Comparison of ENCODE assay signal across 14 cellular contexts in the genomic region with DNA sequence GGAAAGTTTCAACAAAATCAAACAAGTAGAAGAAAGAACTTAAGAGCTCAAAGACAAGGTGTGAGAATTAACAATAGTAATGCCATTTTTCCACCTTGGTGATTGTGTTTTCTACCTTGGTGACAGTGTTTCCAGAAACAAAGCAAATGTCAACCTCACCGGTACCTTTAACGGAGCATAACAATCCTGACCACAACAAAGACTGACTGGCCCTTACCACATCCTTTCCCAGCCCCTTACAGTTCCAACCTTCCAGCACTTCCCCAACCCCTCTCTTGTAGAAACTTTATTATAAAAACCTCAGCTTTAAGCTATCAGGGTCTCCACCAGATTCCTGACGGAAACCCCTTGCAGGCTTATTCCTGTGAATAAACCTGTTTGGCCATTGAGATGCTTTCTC. TPM values are rescaled to one million over a fixed set of nuclear protein-coding genes. Genes with fewer than 3 reads are reported as not detected.
DNase-seq lines count a peak whose midpoint lies in the region; ATAC-seq, FAIRE-seq and TF ChIP-seq lines count a peak whose summit lies in the region.
"Had no signal": no experiment of that assay in that cellular context is flagged by ENCODE, and none has a peak within 500 bp of the region (broad histone marks: within the 10 kb centered on the region; RNA-seq: fewer than 3 reads in every experiment).

No MANE protein-coding gene starts in this region.

- BruUV-seq in A673 (replicated peaks; lab: Mats Ljungman, UMichigan): no TSS peak

- FAIRE-seq in kidney (lab: Jason Lieb, UNC): no peak
- FAIRE-seq: pancreas had no signal

- H3K9ac ChIP-seq in kidney (ENCODE audit: low read length in 2 of 2): no peak overlapping the region

- TF ChIP-seq CTCF in A673 (conservative IDR thresholded peaks at IDR 0.05; ENCODE audit: low read depth, low read length) (no peak), kidney (IDR thresholded peaks at IDR 0.05; ENCODE audit: borderline replicate concordance, extremely low read depth, insufficient read depth) (no peak)

- H3K27ac ChIP-seq in CD4-positive, alpha-beta memory T cell (ENCODE audit: low read depth, low read length): no peak overlapping the region
- H3K27ac ChIP-seq in A673 (ENCODE audit: low read depth, low read length, poor library complexity, severe bottlenecking) (no peak overlapping the region), kidney (ENCODE audit: low read depth in 2 of 2, low read length in 2 of 2) (no peak overlapping the region)
- H3K27ac ChIP-seq: esophagus muscularis mucosa, pancreas had no signal

- H3K36me3 Mint-ChIP-seq in CD4-positive, alpha-beta memory T cell: peaks cover 0 to 4% of the 10 kb centered on the region in 2 donors
- no peaks in the 10 kb centered on the region for H3K36me3 Mint-ChIP-seq in activated naive CD8-positive, alpha-beta T cell treated with anti-CD3 and anti-CD28 coated beads, Interleukin-2, amount 50 U/mL, for 24 hours (ENCODE audit: low read depth)

- H3K4me3 ChIP-seq in CD4-positive, alpha-beta memory T cell (ENCODE audit: low read length in 2 of 2): no peak overlapping the region
- H3K4me3 ChIP-seq in A673 (ENCODE audit: low read depth, low read length, poor library complexity, severe bottlenecking): no peak overlapping the region
- H3K4me3 ChIP-seq in kidney (ENCODE audit: low read length in 2 of 2): no peak overlapping the region
- H3K4me3 ChIP-seq: esophagus muscularis mucosa, pancreas had no signal

- POLR2A ChIA-PET in CD4-positive, alpha-beta memory T cell (lab: Charles Lee; ENCODE audit: partially characterized antibody): interaction anchor here (1.2 to 3.7 kb wide), 3 partner anchors 8 to 20 kb away, joined by 3 to 27 read pairs (median 4); partner anchors contain the start of gene GPA33
- POLR2A ChIA-PET in A673 (lab: Charles Lee; ENCODE audit: low non-redundant PET): no interaction called here

- H3K4me1 ChIP-seq in CD4-positive, alpha-beta memory T cell (ENCODE audit: insufficient read depth, low read length): peaks cover 24% of the 10 kb centered on the region
- H3K4me1 ChIP-seq in A673 (ENCODE audit: insufficient read depth, low read length, poor library complexity, severe bottlenecking) (peaks cover 9% of the 10 kb centered on the region), kidney (ENCODE audit: control insufficient read depth in 1 of 2, insufficient read depth in 1 of 2, low read depth in 1 of 2, low read length in 2 of 2) (no peaks in the 10 kb centered on the region)
- H3K4me1 ChIP-seq: BE2C, pancreas had no signal

- no peaks in the 10 kb centered on the region for H3K36me3 ChIP-seq in CD4-positive, alpha-beta memory T cell (ENCODE audit: insufficient read depth, low read length)
- H3K36me3 ChIP-seq in A673 (ENCODE audit: insufficient read depth, low read length, poor library complexity, severe bottlenecking) (no peaks in the 10 kb centered on the region), kidney (ENCODE audit: control insufficient read depth in 1 of 2, insufficient read depth in 2 of 2, low read length in 2 of 2) (no peaks in the 10 kb centered on the region)
- H3K36me3 ChIP-seq: BE2C, pancreas had no signal

- H3K27ac Mint-ChIP-seq in CD4-positive, alpha-beta memory T cell: peak overlapping the region; percentile 16 to 86 (median 44)
- peak overlapping the region; percentile 61 for H3K27ac Mint-ChIP-seq in activated naive CD8-positive, alpha-beta T cell treated with anti-CD3 and anti-CD28 coated beads, Interleukin-2, amount 50 U/mL, for 24 hours

- no peaks in the 10 kb centered on the region for H3K27me3 Mint-ChIP-seq in CD4-positive, alpha-beta memory T cell
- H3K27me3 Mint-ChIP-seq in activated naive CD8-positive, alpha-beta T cell treated with anti-CD3 and anti-CD28 coated beads, Interleukin-2, amount 50 U/mL, for 24 hours: peaks cover 2% of the 10 kb centered on the region

- H3K9me3 Mint-ChIP-seq in CD4-positive, alpha-beta memory T cell: peaks cover 0 to 18% (median 11%) of the 10 kb centered on the region in 8 donors
- no peaks in the 10 kb centered on the region for H3K9me3 Mint-ChIP-seq in activated naive CD8-positive, alpha-beta T cell treated with anti-CD3 and anti-CD28 coated beads, Interleukin-2, amount 50 U/mL, for 24 hours

- H3K4me3 Mint-ChIP-seq in CD4-positive, alpha-beta memory T cell: peak overlapping the region in 7 of 8 donors; percentile 50 to 61 (median 56)
- H3K4me3 Mint-ChIP-seq in activated naive CD8-positive, alpha-beta T cell treated with anti-CD3 and anti-CD28 coated beads, Interleukin-2, amount 50 U/mL, for 24 hours: peak overlapping the region; percentile 21

- peak; percentile 38 to 59 (median 55) for DNase-seq in CD4-positive, alpha-beta memory T cell
- peak; percentile 66 for DNase-seq in HT1080 (ENCODE audit: low read depth)
- no peak for DNase-seq in activated naive CD8-positive, alpha-beta T cell treated with anti-CD3 and anti-CD28 coated beads, Interleukin-2, amount 50 U/mL, for 24 hours
- no peak for DNase-seq in A673 (ENCODE audit: low spot score)
- no peak for DNase-seq in erythroblast (lab: John Stamatoyannopoulos, UW)
- DNase-seq in kidney: no peak
- no peak for DNase-seq in activated T-cell treated with anti-CD3 and anti-CD28 coated beads, Interleukin-2, amount 50 U/mL, for 48 hours
- DNase-seq: BE2C, GF-D8, KG1, NCI-H187 treated with DMSO at 0.1 percent for 48 hours, pancreas had no signal

- CTCF ChIA-PET in CD4-positive, alpha-beta memory T cell (lab: Charles Lee; ENCODE audit: partially characterized antibody): interaction anchor here (1.2 to 1.4 kb wide), 2 partner anchors 12 to 51 kb away, joined by 3 to 4 read pairs; no protein-coding TSS in a partner anchor
- CTCF ChIA-PET in A673 (lab: Charles Lee): no interaction called here

- intact Hi-C loops in CD4-positive, alpha-beta memory T cell (cut with micrococcal nuclease): no loop called here
- intact Hi-C loops in A673 (cut with micrococcal nuclease; ENCODE audit: unreplicated experiment) (no loop called here), kidney (cut with DNase I) (no loop called here)

- peaks cover 34 to 44% (median 38%) of the 10 kb centered on the region in 4 donors for H3K4me1 Mint-ChIP-seq in CD4-positive, alpha-beta memory T cell
- H3K4me1 Mint-ChIP-seq in activated naive CD8-positive, alpha-beta T cell treated with anti-CD3 and anti-CD28 coated beads, Interleukin-2, amount 50 U/mL, for 24 hours: peaks cover 42% of the 10 kb centered on the region

- no peaks in the 10 kb centered on the region for H3K9me3 ChIP-seq in CD4-positive, alpha-beta memory T cell (ENCODE audit: control insufficient read depth in 1 of 2, low read length in 2 of 2)
- H3K9me3 ChIP-seq in A673 (ENCODE audit: low read depth, low read length, poor library complexity, severe bottlenecking) (no peaks in the 10 kb centered on the region), kidney (ENCODE audit: control insufficient read depth in 1 of 2, low read length in 2 of 2) (no peaks in the 10 kb centered on the region)
- H3K9me3 ChIP-seq: BE2C, pancreas had no signal

- peak; percentile 73 for ATAC-seq in GM21360 (IDR thresholded peaks at IDR 0.05; ENCODE audit: unreplicated experiment)
- ATAC-seq in activated naive CD8-positive, alpha-beta T cell treated with anti-CD3 and anti-CD28 coated beads, Interleukin-2, amount 50 U/mL, for 24 hours: peak; percentile 80
- ATAC-seq: pancreas had no signal

- no peak for TF ChIP-seq POLR2A in erythroblast (IDR thresholded peaks at IDR 0.05; ENCODE audit: low read length)

- no peaks in the 10 kb centered on the region for H3K27me3 ChIP-seq in CD4-positive, alpha-beta memory T cell (ENCODE audit: insufficient read depth, low read length)
- H3K27me3 ChIP-seq in A673 (replicated peaks; ENCODE audit: insufficient read depth, low read depth, low read length, poor library complexity): no peaks in the 10 kb centered on the region
- H3K27me3 ChIP-seq: BE2C, pancreas had no signal

RNA-seq across cellular contexts. Expression of gene STYXL2, which starts 16.7 kb away (rescaled TPM):
- not detected for total RNA-seq in CD4-positive, alpha-beta memory T cell
- not detected for polyA plus RNA-seq in CD4-positive, alpha-beta memory T cell
- 0.07 and 0.14 TPM in 2 replicates for total RNA-seq in HT1080 (2014; rRNA removed; shearing (Covaris generic))
- polyA plus RNA-seq in HT1080 (2015; cell fraction: cytosol; rRNA removed): not detected in 2 replicates
- polyA plus RNA-seq in HT1080 (2015; cell fraction: nucleus; rRNA removed): not detected in 2 replicates
- not detected in 2 replicates for total RNA-seq in A673 (2021)
- 0.38 TPM for total RNA-seq in kidney
- not detected for polyA plus RNA-seq in kidney (ENCODE audit: insufficient read depth, low read depth, low replicate concordance)

RNA-seq across cellular contexts. Expression of gene GPA33, which starts 20.4 kb away (rescaled TPM):
- total RNA-seq in CD4-positive, alpha-beta memory T cell: 10 to 100 TPM; 21.2 to 21.6 TPM
- 10 to 100 TPM; 24.2 to 33.5 TPM for polyA plus RNA-seq in CD4-positive, alpha-beta memory T cell
- 0.19 and 1.0 TPM in 2 replicates for total RNA-seq in HT1080 (2014; rRNA removed; shearing (Covaris generic))
- 0.06 TPM in 1 of 2 replicates, not detected in the other for polyA plus RNA-seq in HT1080 (2015; cell fraction: cytosol; rRNA removed)
- 0.06 TPM in 1 of 2 replicates, not detected in the other for polyA plus RNA-seq in HT1080 (2015; cell fraction: nucleus; rRNA removed)
- not detected in 2 replicates for total RNA-seq in A673 (2021)
- 0.28 TPM for total RNA-seq in kidney
- not detected for polyA plus RNA-seq in kidney (ENCODE audit: insufficient read depth, low read depth, low replicate concordance)

Comparison
In these comparisons a context has a peak if more than half of its experiments do, and no peak if none do; other contexts are left out.
1. DNase-seq: peak in CD4-positive, alpha-beta memory T cell (5 of 5) and HT1080 (single experiment); none in activated naive CD8-positive, alpha-beta T cell treated with anti-CD3 and anti-CD28 coated beads, Interleukin-2, amount 50 U/mL, for 24 hours (single experiment), A673 (single experiment), erythroblast (0 of 2), kidney (single experiment) and activated T-cell treated with anti-CD3 and anti-CD28 coated beads, Interleukin-2, amount 50 U/mL, for 48 hours (0 of 2).
2. RNA of gene GPA33, which starts 20.4 kb away (total RNA-seq): 21.2 to 21.6 TPM in CD4-positive, alpha-beta memory T cell; 0.28 TPM in kidney (single experiment), 0.19 to 1.0 TPM in HT1080 and not detected in A673; every median in the first group is over 10 times any median in the second.